Comparison of ENCODE assay signal across 10 cellular contexts in the genomic region with DNA sequence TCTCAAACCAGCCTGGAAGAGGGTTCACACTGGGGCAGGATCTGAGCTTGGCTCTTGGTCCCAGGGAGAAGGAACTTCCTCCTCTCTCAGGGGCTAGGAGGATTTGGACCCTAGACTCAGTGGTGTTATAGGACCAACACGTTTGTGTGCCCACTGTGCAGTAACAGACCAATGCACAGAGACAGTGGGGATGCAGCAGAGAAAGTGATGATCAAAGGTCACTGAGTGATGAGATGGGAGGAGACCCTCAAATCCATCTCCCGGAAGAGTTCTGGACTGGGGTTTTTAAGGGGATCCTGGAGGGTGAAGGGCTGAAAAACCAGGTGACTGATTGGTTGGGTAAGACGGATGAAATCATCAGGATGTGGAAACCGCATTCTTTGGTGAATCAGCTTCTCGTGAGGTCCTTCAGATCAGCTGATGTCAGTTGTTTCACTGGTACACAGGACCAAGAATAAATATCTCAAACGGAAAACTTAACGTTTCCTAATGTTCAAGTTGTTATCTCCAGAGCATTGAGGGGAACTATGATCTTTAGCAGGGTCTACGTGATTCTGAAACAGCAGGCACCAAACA. TPM values are rescaled to one million over a fixed set of nuclear protein-coding genes. Genes with fewer than 3 reads are reported as not detected.
A peak's percentile ranks its signal among the peaks of the same experiment; 100 is the strongest.
DNase-seq lines count a peak whose midpoint lies in the region; ATAC-seq, FAIRE-seq and TF ChIP-seq lines count a peak whose summit lies in the region.
"Had no signal": no experiment of that assay in that cellular context is flagged by ENCODE, and none has a peak within 500 bp of the region (broad histone marks: within the 10 kb centered on the region; RNA-seq: fewer than 3 reads in every experiment).

No MANE protein-coding gene starts in this region.

- in situ Hi-C loops in GM23248 (cut with MboI) = no loop called here

- H2AFZ ChIP-seq in GM23248 = peak overlapping the region; percentile 48

- peak overlapping the region; percentile 38 for H3K4me3 ChIP-seq in GM23248
- H3K4me3 ChIP-seq in bronchial epithelial cell (ENCODE audit: low read depth, low read length) = peak overlapping the region; percentile 2

- H3K27ac ChIP-seq in GM23248 = peak overlapping the region; percentile 78

- H3K79me2 ChIP-seq in GM23248 (ENCODE audit: insufficient read depth) = peaks cover 14% of the 10 kb centered on the region

- DNase-seq in GM23248 = peak; percentile 78
- peak; percentile 43 to 88 for DNase-seq in NOMO-1 (lab: John Stamatoyannopoulos, UW; ENCODE audit: unreplicated experiment in 2 of 2)
- DNase-seq in bronchial epithelial cell (ENCODE audit: low read depth) = peak; percentile 96
- DNase-seq in pulmonary artery endothelial cell (ENCODE audit: low read depth, low spot score) = peak; percentile 71
- no peak for DNase-seq in SHP77 treated with DMSO at 0.1 percent for 48 hours (lab: John Stamatoyannopoulos, UW)
- no peak for DNase-seq in activated naive CD4-positive, alpha-beta T cell (lab: John Stamatoyannopoulos, UW)
- DNase-seq: activated CD4-positive, alpha-beta T cell treated with anti-CD3 and anti-CD28 coated beads, Interleukin-2, amount 50 U/mL, for 1 hour; anterior cingulate cortex; GF-D8 had no signal

- H3K36me3 ChIP-seq in GM23248 (ENCODE audit: low read depth) (no peaks in the 10 kb centered on the region), bronchial epithelial cell (ENCODE audit: control insufficient read depth, insufficient read depth, low read length) (no peaks in the 10 kb centered on the region)

- FAIRE-seq in bronchial epithelial cell (lab: Jason Lieb, UNC) = peak; percentile 50

- no peaks in the 10 kb centered on the region; the same call in 1 of the 2 replicates for H4K20me1 ChIP-seq in GM23248 (ENCODE audit: insufficient read depth)

- peaks cover 37% of the 10 kb centered on the region for H3K4me1 ChIP-seq in GM23248 (ENCODE audit: insufficient read depth)

- no peaks in the 10 kb centered on the region for H3K9me2 ChIP-seq in GM23248 (ENCODE audit: insufficient read depth)

- H3K4me2 ChIP-seq in GM23248 (ENCODE audit: unreplicated experiment) = peak overlapping the region; percentile 50

- no peak for TF ChIP-seq CTCF in bronchial epithelial cell (IDR thresholded peaks at IDR 0.05; ENCODE audit: insufficient read depth, low read length, severe bottlenecking)

- 50 to 51% methylated on average over 8 of the region's 8 CpGs for WGBS in GM23248 (ENCODE audit: low coverage in 1 of 2, low lambda C conversion rate in 2 of 2, missing lambda C conversion rate in 2 of 2), 2 experiments

- peak overlapping the region; percentile 45 for H3K9ac ChIP-seq in GM23248

- no peaks in the 10 kb centered on the region for H3K9me3 ChIP-seq in GM23248 (ENCODE audit: low read depth)

- H3K27me3 ChIP-seq in GM23248 (replicated peaks; ENCODE audit: insufficient read depth) (no peaks in the 10 kb centered on the region), bronchial epithelial cell (ENCODE audit: control insufficient read depth, insufficient read depth, low read length) (no peaks in the 10 kb centered on the region)

- H3F3A ChIP-seq in GM23248 (ENCODE audit: insufficient read depth) = peaks cover 33% of the 10 kb centered on the region

- ATAC-seq in GM18873 (IDR thresholded peaks at IDR 0.05; ENCODE audit: low FRiP score, unreplicated experiment) = no peak

RNA-seq across cellular contexts. Expression of gene VAC14, which starts 3.3 kb away (rescaled TPM):
- total RNA-seq in GM23248 (2014; rRNA removed; shearing (Covaris generic)) = 32.4 and 38.7 TPM in 2 replicates
- polyA plus RNA-seq in GM23248 (2016; fragmentation: Nextera tagmentation; extraction: Ambion mirVana) = 25.8 and 27.1 TPM in 2 replicates
- total RNA-seq in bronchial epithelial cell (18.4 and 36.0 TPM in 2 replicates), pulmonary artery endothelial cell (22.3 and 27.3 TPM in 2 replicates)

Comparison
In these comparisons a context has a peak if more than half of its experiments do, and no peak if none do; other contexts are left out.
1. DNase-seq: peak in GM23248 (single experiment), NOMO-1 (2 of 2), bronchial epithelial cell (single experiment) and pulmonary artery endothelial cell (single experiment); none in SHP77 treated with DMSO at 0.1 percent for 48 hours (single experiment) and activated naive CD4-positive, alpha-beta T cell (0 of 4).